Comparison of ENCODE assay signal across 17 cellular contexts in genomic region chr7:97021443-97022261, GRCh38. TPM values are rescaled to one million over a fixed set of nuclear protein-coding genes. Genes with fewer than 3 reads are reported as not detected.
DNase-seq lines count a peak whose midpoint lies in the region; ATAC-seq and TF ChIP-seq lines count a peak whose summit lies in the region.
"Had no signal": no experiment of that assay in that cellular context is flagged by ENCODE, and none has a peak within 500 bp of the region (broad histone marks: within the 10 kb centered on the region; RNA-seq: fewer than 3 reads in every experiment).

No MANE protein-coding gene starts in this region.

- H3K4me3 ChIP-seq in esophagus muscularis mucosa, result peak overlapping the region in 3 of 4 donors; percentile 16 to 25 (median 22)
- H3K4me3 ChIP-seq: tibial nerve had no signal

- DNase-seq in activated CD4-positive, alpha-beta T cell treated with anti-CD3 and anti-CD28 coated beads for 36 hours, result peak; percentile 44
- DNase-seq in activated CD4-positive, alpha-beta T cell treated with anti-CD3 and anti-CD28 coated beads for 48 hours, result no peak
- peak; percentile 84 for DNase-seq in HuH-7.5 (ENCODE audit: low spot score)
- DNase-seq in esophagus muscularis mucosa (ENCODE audit: extremely low spot score), result peak; percentile 88
- peak; percentile 14 for DNase-seq in progenitor cell of endocrine pancreas (ENCODE audit: low spot score, unreplicated experiment)
- DNase-seq in NCI-H2171 treated with DMSO at 0.1 percent for 48 hours (lab: John Stamatoyannopoulos, UW), result no peak
- DNase-seq: erythroblast, GOT3, hypothalamus, NCI-H1048, NCI-H524 treated with DMSO at 0.1 percent for 48 hours, SHP77 had no signal

- POLR2A ChIA-PET in activated CD4-positive, alpha-beta T cell treated with anti-CD3 and anti-CD28 coated beads for 36 hours (lab: Charles Lee), result no interaction called here

- no peak for TF ChIP-seq POLR2A in esophagus muscularis mucosa (IDR thresholded peaks at IDR 0.05; ENCODE audit: low read depth)

- WGBS in esophagus muscularis mucosa, result 29% methylated on average over 38 of the region's 55 CpGs

- H3K27ac Mint-ChIP-seq in activated CD4-positive, alpha-beta T cell treated with anti-CD3 and anti-CD28 coated beads for 36 hours, result no peak overlapping the region
- H3K27ac Mint-ChIP-seq in progenitor cell of endocrine pancreas, result peak overlapping the region; percentile 7

- H3K36me3 Mint-ChIP-seq in activated CD4-positive, alpha-beta T cell treated with anti-CD3 and anti-CD28 coated beads for 36 hours (ENCODE audit: low read depth), result no peaks in the 10 kb centered on the region
- no peaks in the 10 kb centered on the region for H3K36me3 Mint-ChIP-seq in progenitor cell of endocrine pancreas (ENCODE audit: insufficient read depth)

- H3K4me1 Mint-ChIP-seq in activated CD4-positive, alpha-beta T cell treated with anti-CD3 and anti-CD28 coated beads for 36 hours, result peaks cover 48% of the 10 kb centered on the region
- H3K4me1 Mint-ChIP-seq in progenitor cell of endocrine pancreas (ENCODE audit: low read depth), result peaks cover 20% of the 10 kb centered on the region

- H3K9me3 Mint-ChIP-seq in activated CD4-positive, alpha-beta T cell treated with anti-CD3 and anti-CD28 coated beads for 36 hours (ENCODE audit: low read depth), result no peaks in the 10 kb centered on the region
- H3K9me3 Mint-ChIP-seq in progenitor cell of endocrine pancreas (ENCODE audit: low read depth), result no peaks in the 10 kb centered on the region

- peaks cover 4 to 100% (median 78%) of the 10 kb centered on the region in 4 donors for H3K27me3 ChIP-seq in esophagus muscularis mucosa

- TF ChIP-seq CTCF in esophagus muscularis mucosa (IDR thresholded peaks at IDR 0.05) (no peak), progenitor cell of endocrine pancreas (IDR thresholded peaks at IDR 0.05; ENCODE audit: unreplicated experiment) (no peak)

- intact Hi-C loops in activated CD4-positive, alpha-beta T cell treated with anti-CD3 and anti-CD28 coated beads for 36 hours (cut with DNase I, micrococcal nuclease), result loop anchor here (10.0 kb wide), 2 partner anchors 237 to 713 kb away; partner anchors contain the start of gene TAC1 (in 1 of the 2)
- intact Hi-C loops in esophagus muscularis mucosa (cut with DNase I), result no loop called here

- no peak for TF ChIP-seq EP300 in esophagus muscularis mucosa (IDR thresholded peaks at IDR 0.05)

- CTCF ChIA-PET in activated CD4-positive, alpha-beta T cell treated with anti-CD3 and anti-CD28 coated beads for 36 hours (lab: Charles Lee), result interaction anchor here (0.7 to 2.5 kb wide), 3 partner anchors 13 to 461 kb away, joined by 3 to 9 read pairs (median 6); no protein-coding TSS in a partner anchor

- peaks cover 35 to 80% (median 74%) of the 10 kb centered on the region in 4 donors for H3K4me1 ChIP-seq in esophagus muscularis mucosa

- ATAC-seq in activated CD4-positive, alpha-beta T cell treated with anti-CD3 and anti-CD28 coated beads for 36 hours, result no peak
- ATAC-seq in HG02884 (IDR thresholded peaks at IDR 0.05; ENCODE audit: unreplicated experiment) (no peak), GM18909 (IDR thresholded peaks at IDR 0.05; ENCODE audit: poor library complexity, unreplicated experiment) (no peak)
- ATAC-seq: sciatic nerve had no signal

- H3K9me3 ChIP-seq in esophagus muscularis mucosa, result no peaks in the 10 kb centered on the region
- H3K9me3 ChIP-seq: tibial nerve had no signal

- no peak overlapping the region for H3K4me3 Mint-ChIP-seq in activated CD4-positive, alpha-beta T cell treated with anti-CD3 and anti-CD28 coated beads for 36 hours
- H3K4me3 Mint-ChIP-seq in progenitor cell of endocrine pancreas (ENCODE audit: low read depth), result peak overlapping the region; percentile 72

- peaks cover 90% of the 10 kb centered on the region for H3K27me3 Mint-ChIP-seq in activated CD4-positive, alpha-beta T cell treated with anti-CD3 and anti-CD28 coated beads for 36 hours
- peaks cover 98% of the 10 kb centered on the region for H3K27me3 Mint-ChIP-seq in progenitor cell of endocrine pancreas

- no peaks in the 10 kb centered on the region for H3K36me3 ChIP-seq in esophagus muscularis mucosa
- H3K36me3 ChIP-seq: tibial nerve had no signal

- H3K27ac ChIP-seq in esophagus muscularis mucosa (replicated peaks in 1 of 4), result no peak overlapping the region
- H3K27ac ChIP-seq: tibial nerve had no signal

RNA-seq across cellular contexts. Expression of gene DLX5, which starts 3.0 kb away (rescaled TPM):
- total RNA-seq in activated CD4-positive, alpha-beta T cell treated with anti-CD3 and anti-CD28 coated beads for 36 hours, result not detected
- total RNA-seq in esophagus muscularis mucosa (under 1 TPM in 2 of 4 donors, not detected in 2; 0.17 to 0.26 TPM), progenitor cell of endocrine pancreas (1.7 and 3.8 TPM in 2 replicates)

RNA-seq across cellular contexts. Expression of gene DLX6, which starts 16.3 kb away (rescaled TPM):
- not detected for total RNA-seq in activated CD4-positive, alpha-beta T cell treated with anti-CD3 and anti-CD28 coated beads for 36 hours
- not detected for total RNA-seq in esophagus muscularis mucosa
- total RNA-seq in progenitor cell of endocrine pancreas, result 0.38 and 1.00 TPM in 2 replicates
- total RNA-seq: cardiac septum, sciatic nerve, tibial nerve had no signal

Comparison
In these comparisons a context has a peak if more than half of its experiments do, and no peak if none do; other contexts are left out.
1. DNase-seq: peak in activated CD4-positive, alpha-beta T cell treated with anti-CD3 and anti-CD28 coated beads for 36 hours (single experiment), HuH-7.5 (single experiment), esophagus muscularis mucosa (single experiment) and progenitor cell of endocrine pancreas (single experiment); none in activated CD4-positive, alpha-beta T cell treated with anti-CD3 and anti-CD28 coated beads for 48 hours (single experiment) and NCI-H2171 treated with DMSO at 0.1 percent for 48 hours (single experiment).